27 cellular contexts compared by ENCODE assay signal in the genomic region with DNA sequence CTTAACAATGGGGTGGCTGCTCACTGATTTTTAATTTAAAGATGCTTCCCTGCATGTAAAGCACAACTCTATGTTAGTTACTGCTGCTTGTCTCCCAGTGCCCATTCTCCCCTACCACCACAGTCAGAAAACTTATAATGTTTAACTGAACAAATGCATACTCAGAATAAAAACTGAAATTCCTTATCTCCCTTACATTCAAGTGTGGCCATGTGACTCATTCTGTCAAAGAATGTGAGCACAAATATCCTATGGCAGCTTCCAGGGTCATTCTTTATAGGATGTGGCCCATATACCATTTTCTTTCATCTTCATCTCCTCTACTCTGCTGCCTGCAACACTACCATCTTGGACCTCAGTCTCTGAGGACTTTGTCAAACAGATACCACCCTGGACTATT.
"Had no signal": no experiment of that assay in that cellular context is flagged by ENCODE, and none has a peak within 500 bp of the region (broad histone marks: within the 10 kb centered on the region; RNA-seq: fewer than 3 reads in every experiment).

No MANE protein-coding gene starts in this region.

- H3K9me3 ChIP-seq: ascending aorta, colonic mucosa, esophagus squamous epithelium, heart left ventricle had no signal

- H3K4me1 ChIP-seq: ascending aorta, colonic mucosa, esophagus squamous epithelium, heart left ventricle had no signal

- H3K36me3 ChIP-seq: ascending aorta, colonic mucosa, esophagus squamous epithelium, heart left ventricle had no signal

- DNase-seq: activated B cell treated with CpG ODN at 0.5 μM for 24 hours; activated CD4-positive, alpha-beta memory T cell treated with anti-CD3 and anti-CD28 coated beads for 36 hours; activated CD4-positive, alpha-beta T cell treated with anti-CD3 and anti-CD28 coated beads for 48 hours; activated CD4-positive, alpha-beta T cell treated with anti-CD3 and anti-CD28 coated beads, Interleukin-2, amount 50 U/mL, for 1 hour; activated CD8-positive, alpha-beta memory T cell treated with anti-CD3 and anti-CD28 coated beads, Interleukin-2, amount 10 ng/mL, durations not matched to agents 7 days and 5 days; activated CD8-positive, alpha-beta memory T cell treated with anti-CD3 and anti-CD28 coated beads, Interleukin-2, amount 50 U/mL, for 4 hours; activated CD8-positive, alpha-beta T cell treated with anti-CD3 and anti-CD28 coated beads, Interleukin-2, amount 10 ng/mL, durations not matched to agents 7 days and 5 days; activated gamma-delta T cell; activated naive CD4-positive, alpha-beta T cell; activated naive CD4-positive, alpha-beta T cell treated with anti-CD3 and anti-CD28 coated beads, Interleukin-2, amount 10 ng/mL, durations not matched to agents 7 days and 5 days; activated naive CD8-positive, alpha-beta T cell treated with anti-CD3 and anti-CD28 coated beads, Interleukin-2, amount 10 ng/mL, durations not matched to agents 7 days and 5 days; activated T-cell treated with anti-CD3 and anti-CD28 coated beads for 4 hours; activated T-cell treated with anti-CD3 and anti-CD28 coated beads, Interleukin-2, amount 50 U/mL, for 24 hours; activated T-cell treated with anti-CD3 and anti-CD28 coated beads, Interleukin-2, amount 50 U/mL, for 72 hours; colonic mucosa; effector CD8-positive, alpha-beta T cell; esophagus squamous epithelium; glutamatergic neuron; heart left ventricle; hypothalamus; T-helper 17 cell; T1000; WERI-Rb-1 had no signal

- H3K4me3 ChIP-seq: ascending aorta, colonic mucosa, esophagus squamous epithelium, heart left ventricle had no signal

- ATAC-seq: activated CD4-positive, CD25-positive, alpha-beta regulatory T cell treated with anti-CD3 and anti-CD28 coated beads, Interleukin-2, amount 50 U/mL, for 24 hours; activated CD8-positive, alpha-beta memory T cell treated with anti-CD3 and anti-CD28 coated beads, Interleukin-2, amount 10 ng/mL, durations not matched to agents 7 days and 5 days; activated CD8-positive, alpha-beta T cell treated with anti-CD3 and anti-CD28 coated beads, Interleukin-2, amount 10 ng/mL, durations not matched to agents 7 days and 5 days; activated naive CD4-positive, alpha-beta T cell treated with anti-CD3 and anti-CD28 coated beads, Interleukin-2, amount 50 U/mL, for 72 hours; activated T-cell treated with anti-CD3 and anti-CD28 coated beads, Interleukin-2, amount 50 U/mL, for 72 hours; heart left ventricle; T-helper 17 cell had no signal

- H3K27me3 ChIP-seq: ascending aorta, colonic mucosa, esophagus squamous epithelium, heart left ventricle had no signal

- H3K27ac ChIP-seq: ascending aorta, colonic mucosa, epithelial cell of prostate, esophagus squamous epithelium, heart left ventricle, WERI-Rb-1 had no signal
